8 cellular contexts compared by ENCODE assay signal in genomic region chr7:81956520-81956919, GRCh38.
DNase-seq lines count a peak whose midpoint lies in the region; ATAC-seq and TF ChIP-seq lines count a peak whose summit lies in the region.

No MANE protein-coding gene starts in this region.

- H3K4me3 Mint-ChIP-seq in glutamatergic neuron (ENCODE audit: unreplicated experiment): no peak overlapping the region

- peak; percentile 55 for TF ChIP-seq CTCF in glutamatergic neuron (IDR thresholded peaks at IDR 0.05; ENCODE audit: partially characterized antibody, unreplicated experiment)
- TF ChIP-seq CTCF in tibial artery (IDR thresholded peaks at IDR 0.05): peak; percentile 24 to 31

- no peaks in the 10 kb centered on the region for H3K4me1 Mint-ChIP-seq in glutamatergic neuron (ENCODE audit: low read depth, unreplicated experiment)

- ATAC-seq in GM18909 (IDR thresholded peaks at IDR 0.05; ENCODE audit: poor library complexity, unreplicated experiment): peak; percentile 95
- no peak for ATAC-seq in GM21381 (IDR thresholded peaks at IDR 0.05; ENCODE audit: unreplicated experiment)

- peaks cover 3% of the 10 kb centered on the region for H3K27me3 Mint-ChIP-seq in glutamatergic neuron (ENCODE audit: unreplicated experiment)

- DNase-seq in AG08396 (ENCODE audit: low spot score) (peak; percentile 42), SK-N-MC (ENCODE audit: low read depth, low spot score) (peak; percentile 8), glutamatergic neuron (no peak), tibial artery (no peak), DMS79 (lab: John Stamatoyannopoulos, UW) (no peak)

- H3K36me3 Mint-ChIP-seq in glutamatergic neuron (ENCODE audit: unreplicated experiment): no peaks in the 10 kb centered on the region

- H3K27ac Mint-ChIP-seq in glutamatergic neuron (ENCODE audit: unreplicated experiment): no peak overlapping the region

- no peak overlapping the region for H3K9ac ChIP-seq in SK-N-MC (ENCODE audit: insufficient read length)

- H3K4me1 ChIP-seq in tibial artery: peaks cover 0 to 28% (median 4%) of the 10 kb centered on the region in 4 donors

- no peak overlapping the region for H3K27ac ChIP-seq in SK-N-MC
- H3K27ac ChIP-seq in tibial artery: no peak overlapping the region

- H3K9me3 ChIP-seq in SK-N-MC (ENCODE audit: low read depth, low read length) (no peaks in the 10 kb centered on the region), tibial artery (no peaks in the 10 kb centered on the region)

- TF ChIP-seq EP300 in Ishikawa (IDR thresholded peaks at IDR 0.05; ENCODE audit: borderline replicate concordance): no peak

- H3K4me3 ChIP-seq in SK-N-MC (no peak overlapping the region), tibial artery (no peak overlapping the region)

- peak; percentile 58 for TF ChIP-seq RAD21 in Ishikawa (IDR thresholded peaks at IDR 0.05; ENCODE audit: low read depth)

- H3K36me3 ChIP-seq in SK-N-MC (ENCODE audit: insufficient read depth, low read length): no peaks in the 10 kb centered on the region
- peaks cover 0 to 7% (median 0%) of the 10 kb centered on the region in 3 donors for H3K36me3 ChIP-seq in tibial artery

- intact Hi-C loops in tibial artery (cut with DNase I; ENCODE audit: low total_unique reads): no loop called here

- H3K9me3 Mint-ChIP-seq in glutamatergic neuron (ENCODE audit: unreplicated experiment): peaks cover 3% of the 10 kb centered on the region

- H3K27me3 ChIP-seq in tibial artery: no peaks in the 10 kb centered on the region

TF ChIP-seq in Ishikawa, 13 proteins besides CTCF, POLR2A, EP300 and RAD21:
- no peak for TF ChIP-seq YY1 (IDR thresholded peaks at IDR 0.05; ENCODE audit: low read depth)
- no peak for TF ChIP-seq NFIC (IDR thresholded peaks at IDR 0.05)
- no peak for TF ChIP-seq TEAD4 (IDR thresholded peaks at IDR 0.05)
- TF ChIP-seq CREB1 (IDR thresholded peaks at IDR 0.05; ENCODE audit: low read depth): no peak
- no peak for TF ChIP-seq CEBPB (IDR thresholded peaks at IDR 0.05)
- TF ChIP-seq TCF12 (IDR thresholded peaks at IDR 0.05; ENCODE audit: low read depth): no peak
- TF ChIP-seq, protein P1, sequence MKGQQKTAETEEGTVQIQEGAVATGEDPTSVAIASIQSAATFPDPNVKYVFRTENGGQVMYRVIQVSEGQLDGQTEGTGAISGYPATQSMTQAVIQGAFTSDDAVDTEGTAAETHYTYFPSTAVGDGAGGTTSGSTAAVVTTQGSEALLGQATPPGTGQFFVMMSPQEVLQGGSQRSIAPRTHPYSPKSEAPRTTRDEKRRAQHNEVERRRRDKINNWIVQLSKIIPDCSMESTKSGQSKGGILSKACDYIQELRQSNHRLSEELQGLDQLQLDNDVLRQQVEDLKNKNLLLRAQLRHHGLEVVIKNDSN (IDR thresholded peaks at IDR 0.05): no peak
- TF ChIP-seq, protein P2, sequence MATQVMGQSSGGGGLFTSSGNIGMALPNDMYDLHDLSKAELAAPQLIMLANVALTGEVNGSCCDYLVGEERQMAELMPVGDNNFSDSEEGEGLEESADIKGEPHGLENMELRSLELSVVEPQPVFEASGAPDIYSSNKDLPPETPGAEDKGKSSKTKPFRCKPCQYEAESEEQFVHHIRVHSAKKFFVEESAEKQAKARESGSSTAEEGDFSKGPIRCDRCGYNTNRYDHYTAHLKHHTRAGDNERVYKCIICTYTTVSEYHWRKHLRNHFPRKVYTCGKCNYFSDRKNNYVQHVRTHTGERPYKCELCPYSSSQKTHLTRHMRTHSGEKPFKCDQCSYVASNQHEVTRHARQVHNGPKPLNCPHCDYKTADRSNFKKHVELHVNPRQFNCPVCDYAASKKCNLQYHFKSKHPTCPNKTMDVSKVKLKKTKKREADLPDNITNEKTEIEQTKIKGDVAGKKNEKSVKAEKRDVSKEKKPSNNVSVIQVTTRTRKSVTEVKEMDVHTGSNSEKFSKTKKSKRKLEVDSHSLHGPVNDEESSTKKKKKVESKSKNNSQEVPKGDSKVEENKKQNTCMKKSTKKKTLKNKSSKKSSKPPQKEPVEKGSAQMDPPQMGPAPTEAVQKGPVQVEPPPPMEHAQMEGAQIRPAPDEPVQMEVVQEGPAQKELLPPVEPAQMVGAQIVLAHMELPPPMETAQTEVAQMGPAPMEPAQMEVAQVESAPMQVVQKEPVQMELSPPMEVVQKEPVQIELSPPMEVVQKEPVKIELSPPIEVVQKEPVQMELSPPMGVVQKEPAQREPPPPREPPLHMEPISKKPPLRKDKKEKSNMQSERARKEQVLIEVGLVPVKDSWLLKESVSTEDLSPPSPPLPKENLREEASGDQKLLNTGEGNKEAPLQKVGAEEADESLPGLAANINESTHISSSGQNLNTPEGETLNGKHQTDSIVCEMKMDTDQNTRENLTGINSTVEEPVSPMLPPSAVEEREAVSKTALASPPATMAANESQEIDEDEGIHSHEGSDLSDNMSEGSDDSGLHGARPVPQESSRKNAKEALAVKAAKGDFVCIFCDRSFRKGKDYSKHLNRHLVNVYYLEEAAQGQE (IDR thresholded peaks at IDR 0.05; ENCODE audit: low read depth): no peak
- no peak for TF ChIP-seq FOXM1 (IDR thresholded peaks at IDR 0.05; ENCODE audit: borderline replicate concordance, low read depth)
- TF ChIP-seq, protein P3, sequence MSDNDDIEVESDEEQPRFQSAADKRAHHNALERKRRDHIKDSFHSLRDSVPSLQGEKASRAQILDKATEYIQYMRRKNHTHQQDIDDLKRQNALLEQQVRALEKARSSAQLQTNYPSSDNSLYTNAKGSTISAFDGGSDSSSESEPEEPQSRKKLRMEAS (IDR thresholded peaks at IDR 0.05): no peak

Comparison
In these comparisons a context has a peak if more than half of its experiments do, and no peak if none do; other contexts are left out.
1. DNase-seq: peak in AG08396 (single experiment) and SK-N-MC (single experiment); none in glutamatergic neuron (single experiment), tibial artery (0 of 2) and DMS79 (single experiment).